ENCODE assay signal across 8 cellular contexts in the genomic region with DNA sequence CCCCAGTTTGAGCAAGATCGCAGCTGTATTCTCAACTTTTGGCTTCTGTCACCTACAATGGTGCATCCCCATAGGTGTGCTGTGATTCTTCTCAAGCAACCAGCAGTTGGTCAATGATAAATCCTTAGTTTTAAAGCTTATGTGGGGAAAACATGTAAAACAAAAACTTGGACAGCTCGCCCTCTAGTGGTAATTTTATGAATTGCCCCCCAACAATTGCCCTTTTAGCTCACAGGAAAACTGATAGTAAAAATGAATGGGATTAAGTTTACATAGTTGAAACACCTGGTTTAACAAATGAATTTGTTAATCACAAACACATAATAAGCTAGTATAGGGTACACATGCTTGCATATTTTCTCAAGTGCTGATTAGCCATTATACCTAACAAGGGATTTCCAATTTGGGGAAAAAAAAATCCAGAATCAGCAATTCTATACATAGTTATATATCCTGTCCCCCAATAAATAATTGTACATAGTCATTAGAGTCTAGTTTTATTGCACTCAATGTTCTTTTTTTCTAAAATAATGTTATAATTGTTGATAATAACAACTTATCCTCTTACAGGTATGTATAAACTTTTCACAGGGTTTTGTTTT. TPM values are rescaled to one million over a fixed set of nuclear protein-coding genes. Genes with fewer than 3 reads are reported as not detected.
DNase-seq lines count a peak whose midpoint lies in the region; ATAC-seq and TF ChIP-seq lines count a peak whose summit lies in the region.

No MANE protein-coding gene starts in this region.

- TF ChIP-seq CTCF in natural killer cell (IDR thresholded peaks at IDR 0.05): peak; percentile 31
- TF ChIP-seq CTCF in Loucy (conservative IDR thresholded peaks at IDR 0.05; ENCODE audit: low read length): peak; percentile 72
- TF ChIP-seq CTCF in chondrocyte (IDR thresholded peaks at IDR 0.05): peak; percentile 87

- H3K36me3 Mint-ChIP-seq in natural killer cell (no peaks in the 10 kb centered on the region), chondrocyte (ENCODE audit: low read depth) (no peaks in the 10 kb centered on the region)
- H3K36me3 Mint-ChIP-seq in natural killer cell treated with Interleukin-12 subunit alpha and Interleukin-12 subunit beta and Interleukin-15 and Interleukin-18, amount 100 ng/mL, for 72 hours: no peaks in the 10 kb centered on the region
- H3K36me3 Mint-ChIP-seq in activated T-helper 17 cell treated with anti-CD3 and anti-CD28 coated beads, Interleukin-2, amount 50 U/mL, for 72 hours (ENCODE audit: low read depth): no peaks in the 10 kb centered on the region

- DNase-seq in natural killer cell (no peak), chondrocyte (ENCODE audit: low spot score) (no peak), mucosa of gallbladder (ENCODE audit: low spot score) (peak; percentile 29)
- no peak for DNase-seq in natural killer cell treated with Interleukin-12 subunit alpha and Interleukin-12 subunit beta and Interleukin-15 and Interleukin-18, amount 100 ng/mL, for 72 hours (ENCODE audit: low spot score)

- H3K36me3 ChIP-seq in Loucy (ENCODE audit: insufficient read depth, low read length): no peaks in the 10 kb centered on the region

- H3K9me2 ChIP-seq in Loucy (replicated peaks; ENCODE audit: low read depth, low read length): no peaks in the 10 kb centered on the region

- no peak overlapping the region for H3K4me3 Mint-ChIP-seq in natural killer cell
- H3K4me3 Mint-ChIP-seq in natural killer cell treated with Interleukin-12 subunit alpha and Interleukin-12 subunit beta and Interleukin-15 and Interleukin-18, amount 100 ng/mL, for 72 hours: no peak overlapping the region
- no peak overlapping the region for H3K4me3 Mint-ChIP-seq in chondrocyte (ENCODE audit: unreplicated experiment)
- H3K4me3 Mint-ChIP-seq in activated T-helper 17 cell treated with anti-CD3 and anti-CD28 coated beads, Interleukin-2, amount 50 U/mL, for 72 hours: no peak overlapping the region

- H3K4me2 ChIP-seq in Loucy (ENCODE audit: low read depth, low read length, poor library complexity, severe bottlenecking): no peak overlapping the region

- H2AFZ ChIP-seq in Loucy (ENCODE audit: low read length): no peak overlapping the region

- H3K27me3 Mint-ChIP-seq in natural killer cell (ENCODE audit: low read depth in 2 of 2) (no peaks in the 10 kb centered on the region), chondrocyte (ENCODE audit: low read depth) (peaks cover 3% of the 10 kb centered on the region)
- H3K27me3 Mint-ChIP-seq in natural killer cell treated with Interleukin-12 subunit alpha and Interleukin-12 subunit beta and Interleukin-15 and Interleukin-18, amount 100 ng/mL, for 72 hours: peaks cover 0 to 10% of the 10 kb centered on the region in 2 donors
- no peaks in the 10 kb centered on the region for H3K27me3 Mint-ChIP-seq in activated T-helper 17 cell treated with anti-CD3 and anti-CD28 coated beads, Interleukin-2, amount 50 U/mL, for 72 hours

- H3F3A ChIP-seq in Loucy (ENCODE audit: low read depth): no peaks in the 10 kb centered on the region

- no peaks in the 10 kb centered on the region for H3K9me3 Mint-ChIP-seq in natural killer cell
- H3K9me3 Mint-ChIP-seq in natural killer cell treated with Interleukin-12 subunit alpha and Interleukin-12 subunit beta and Interleukin-15 and Interleukin-18, amount 100 ng/mL, for 72 hours: no peaks in the 10 kb centered on the region
- H3K9me3 Mint-ChIP-seq in chondrocyte (ENCODE audit: low read depth): no peaks in the 10 kb centered on the region
- no peaks in the 10 kb centered on the region for H3K9me3 Mint-ChIP-seq in activated T-helper 17 cell treated with anti-CD3 and anti-CD28 coated beads, Interleukin-2, amount 50 U/mL, for 72 hours

- intact Hi-C loops in natural killer cell (cut with micrococcal nuclease): no loop called here

- H3K9me3 ChIP-seq in Loucy (ENCODE audit: insufficient read depth, low read depth, low read length): no peaks in the 10 kb centered on the region

- H3K4me1 ChIP-seq in Loucy (ENCODE audit: insufficient read depth, low read length, poor library complexity, severe bottlenecking): no peaks in the 10 kb centered on the region

- H3K4me1 Mint-ChIP-seq in natural killer cell: no peaks in the 10 kb centered on the region
- H3K4me1 Mint-ChIP-seq in natural killer cell treated with Interleukin-12 subunit alpha and Interleukin-12 subunit beta and Interleukin-15 and Interleukin-18, amount 100 ng/mL, for 72 hours (ENCODE audit: low read depth in 2 of 2): no peaks in the 10 kb centered on the region
- H3K4me1 Mint-ChIP-seq in chondrocyte (ENCODE audit: low read depth): no peaks in the 10 kb centered on the region
- H3K4me1 Mint-ChIP-seq in activated T-helper 17 cell treated with anti-CD3 and anti-CD28 coated beads, Interleukin-2, amount 50 U/mL, for 72 hours: no peaks in the 10 kb centered on the region

- H3K27me3 ChIP-seq in Loucy (ENCODE audit: insufficient read depth, low read length, poor library complexity, severe bottlenecking): no peaks in the 10 kb centered on the region

- ATAC-seq in natural killer cell (no peak), HG02973 (IDR thresholded peaks at IDR 0.05; ENCODE audit: unreplicated experiment) (no peak), GM21423 (IDR thresholded peaks at IDR 0.05; ENCODE audit: unreplicated experiment) (no peak)
- ATAC-seq in natural killer cell treated with Interleukin-12 subunit alpha and Interleukin-12 subunit beta and Interleukin-15 and Interleukin-18, amount 100 ng/mL, for 72 hours: no peak
- ATAC-seq in activated T-helper 17 cell treated with anti-CD3 and anti-CD28 coated beads, Interleukin-2, amount 50 U/mL, for 72 hours (replicated peaks): no peak

- H3K9ac ChIP-seq in Loucy (ENCODE audit: low read depth, low read length, poor library complexity, severe bottlenecking): no peak overlapping the region

- H3K27ac Mint-ChIP-seq in natural killer cell: no peak overlapping the region
- H3K27ac Mint-ChIP-seq in natural killer cell treated with Interleukin-12 subunit alpha and Interleukin-12 subunit beta and Interleukin-15 and Interleukin-18, amount 100 ng/mL, for 72 hours: no peak overlapping the region
- no peak overlapping the region for H3K27ac Mint-ChIP-seq in chondrocyte (ENCODE audit: unreplicated experiment)
- H3K27ac Mint-ChIP-seq in activated T-helper 17 cell treated with anti-CD3 and anti-CD28 coated beads, Interleukin-2, amount 50 U/mL, for 72 hours: no peak overlapping the region

- H4K20me1 ChIP-seq in Loucy (ENCODE audit: insufficient read depth, low read length, poor library complexity, severe bottlenecking): no peaks in the 10 kb centered on the region

- H3K79me2 ChIP-seq in Loucy (ENCODE audit: insufficient read depth, low read length): no peaks in the 10 kb centered on the region

- H3K4me3 ChIP-seq in Loucy (ENCODE audit: low read length, poor library complexity, severe bottlenecking): no peak overlapping the region

RNA-seq across cellular contexts. Expression of a gene that starts 30.1 kb away (rescaled TPM):
- total RNA-seq in natural killer cell (not detected), chondrocyte (not detected in 3 replicates), mucosa of gallbladder (not detected)
- total RNA-seq in natural killer cell treated with Interleukin-12 subunit alpha and Interleukin-12 subunit beta and Interleukin-15 and Interleukin-18, amount 100 ng/mL, for 72 hours: not detected
- not detected for total RNA-seq in activated T-helper 17 cell treated with anti-CD3 and anti-CD28 coated beads, Interleukin-2, amount 50 U/mL, for 72 hours

Comparison
In these comparisons a context has a peak if more than half of its experiments do, and no peak if none do; other contexts are left out.
1. CTCF ChIP-seq: peak in every context shown above with its lines; median percentile 87 in chondrocyte; 72 in Loucy; 31 in natural killer cell.